ENCODE assay signal across 7 cellular contexts in genomic region chr20:20463933-20464374, GRCh38.
DNase-seq lines count a peak whose midpoint lies in the region; ATAC-seq and TF ChIP-seq lines count a peak whose summit lies in the region.

No MANE protein-coding gene starts in this region.

- CTCF ChIA-PET in WTC11 (lab: Charles Lee) (interaction anchor here (0.7 to 2.7 kb wide), 8 partner anchors 9 to 130 kb away, joined by 3 to 13 read pairs (median 4); no protein-coding TSS in a partner anchor), T-cell (lab: Charles Lee) (no interaction called here)

- no peaks in the 10 kb centered on the region for H3K27me3 ChIP-seq in neuronal stem cell (ENCODE audit: control insufficient read depth in 3 of 3, insufficient read depth in 3 of 3, low read depth in 1 of 3, low read length in 3 of 3)

- no peak overlapping the region for H2AK5ac ChIP-seq in neuronal stem cell (ENCODE audit: low read depth, low read length)

- H3K27ac Mint-ChIP-seq in WTC11 (peak overlapping the region; percentile 94), T-cell (no peak overlapping the region)

- WGBS in neuronal stem cell (ENCODE audit: extremely low coverage in 2 of 2, insufficient read length in 2 of 2, insufficient replicate concordance in 1 of 2), 2 donors = no CpG with 5 or more reads among the region's 9 CpGs

- no peak overlapping the region for H3K14ac ChIP-seq in neuronal stem cell (ENCODE audit: low read length)

- no peak overlapping the region for H3K18ac ChIP-seq in neuronal stem cell (ENCODE audit: low read length)

- no peak overlapping the region for H3K23ac ChIP-seq in neuronal stem cell (ENCODE audit: low read depth, low read length, poor library complexity)

- no peak overlapping the region for H2BK120ac ChIP-seq in neuronal stem cell (ENCODE audit: low read depth, low read length)

- ATAC-seq in GM19023 (IDR thresholded peaks at IDR 0.05; ENCODE audit: unreplicated experiment) (peak; percentile 46), HG02981 (IDR thresholded peaks at IDR 0.05; ENCODE audit: unreplicated experiment) (peak; percentile 36), WTC11 (peak; percentile 91), T-cell (replicated peaks in 1 of 4) (no peak), HG03469 (IDR thresholded peaks at IDR 0.05; ENCODE audit: unreplicated experiment) (no peak), HG03457 (IDR thresholded peaks at IDR 0.05; ENCODE audit: unreplicated experiment) (no peak)

- H3K36me3 Mint-ChIP-seq in WTC11 (no peaks in the 10 kb centered on the region), T-cell (peaks cover 45% of the 10 kb centered on the region)

- peak overlapping the region; percentile 48 for H3K4me3 Mint-ChIP-seq in WTC11
- no peak overlapping the region for H3K4me3 Mint-ChIP-seq in T-cell

- H3K79me1 ChIP-seq in neuronal stem cell (ENCODE audit: low read depth, low read length) = no peaks in the 10 kb centered on the region

- peak overlapping the region; percentile 16 for H2AFZ ChIP-seq in neuronal stem cell (ENCODE audit: low read length)

- H3K4me1 Mint-ChIP-seq in WTC11 (peaks cover 70% of the 10 kb centered on the region), T-cell (peaks cover 0 to 6% (median 0%) of the 10 kb centered on the region in 3 donors)

- no peak for TF ChIP-seq CTCF in WTC11 (IDR thresholded peaks at IDR 0.05)

- peak overlapping the region; percentile 75 for H3K27ac ChIP-seq in neuronal stem cell (replicated peaks; ENCODE audit: low read length)

- H3K9me3 Mint-ChIP-seq in WTC11 (no peaks in the 10 kb centered on the region), T-cell (no peaks in the 10 kb centered on the region)

- H3K36me3 ChIP-seq in neuronal stem cell (replicated peaks in 1 of 2; ENCODE audit: control insufficient read depth in 2 of 2, insufficient read depth in 2 of 2, low read length in 2 of 2) = peaks cover 0 to 1% of the 10 kb centered on the region in 2 donors

- H2BK15ac ChIP-seq in neuronal stem cell (ENCODE audit: low read length) = no peak overlapping the region

- H3K27me3 Mint-ChIP-seq in WTC11 (ENCODE audit: low read depth) = no peaks in the 10 kb centered on the region
- no peaks in the 10 kb centered on the region for H3K27me3 Mint-ChIP-seq in T-cell

- H2BK5ac ChIP-seq in neuronal stem cell (ENCODE audit: low read length) = no peak overlapping the region

- H4K91ac ChIP-seq in neuronal stem cell (ENCODE audit: low read depth, low read length, poor library complexity) = no peak overlapping the region

- POLR2A ChIA-PET in WTC11 (lab: Charles Lee) (interaction anchor here (0.6 to 1.1 kb wide), 3 partner anchors 9 to 50 kb away, joined by 3 to 4 read pairs (median 3); no protein-coding TSS in a partner anchor), T-cell (lab: Charles Lee) (interaction anchor here in 1 of 2 donors (0.7 kb wide), 1 partner anchor 10 kb away, joined by 3 read pairs; no protein-coding TSS in a partner anchor)

- no peak overlapping the region for H3K4me2 ChIP-seq in neuronal stem cell (ENCODE audit: insufficient read depth, low read length, poor library complexity, severe bottlenecking)

- no peak overlapping the region for H2BK12ac ChIP-seq in neuronal stem cell (ENCODE audit: low read length)

- no peak overlapping the region for H3K4me3 ChIP-seq in neuronal stem cell (ENCODE audit: low read length in 2 of 2)

- H3K9ac ChIP-seq in neuronal stem cell (ENCODE audit: low read depth, low read length, poor library complexity) = no peak overlapping the region

- peaks cover 24 to 61% of the 10 kb centered on the region in 2 donors for H3K4me1 ChIP-seq in neuronal stem cell (ENCODE audit: control insufficient read depth in 2 of 2, insufficient read depth in 1 of 2, low read depth in 1 of 2, low read length in 2 of 2)

- DNase-seq in WTC11 (ENCODE audit: low spot score) (peak; percentile 61), neuronal stem cell (ENCODE audit: low spot score) (peak; percentile 85), T-cell (no peak)

- peaks cover 0 to 2% of the 10 kb centered on the region in 2 donors for H3K9me3 ChIP-seq in neuronal stem cell (replicated peaks in 1 of 2; ENCODE audit: control insufficient read depth in 2 of 2, insufficient read depth in 1 of 2, low read depth in 1 of 2, low read length in 2 of 2)

- no peak overlapping the region for H4K8ac ChIP-seq in neuronal stem cell (ENCODE audit: low read depth, low read length)

- no peak overlapping the region for H3K4ac ChIP-seq in neuronal stem cell (ENCODE audit: low read length)

TF ChIP-seq in WTC11, 78 proteins besides CTCF, POLR2A, EP300 and RAD21 (continues in another document):
- 0 out of 2 replicates have a peak, but pooled peaks have one; percentile 24 for TF ChIP-seq TEAD1 (CRISPR knock-in tag; IDR thresholded peaks at IDR 0.05)
- TF ChIP-seq KAT7 (CRISPR knock-in tag; IDR thresholded peaks at IDR 0.05; ENCODE audit: borderline replicate concordance) = no peak
- 0 out of 2 replicates have a peak, but pooled peaks have one; percentile 24 for TF ChIP-seq MAX (CRISPR knock-in tag; IDR thresholded peaks at IDR 0.05)
- no peak for TF ChIP-seq MXD4 (CRISPR knock-in tag; IDR thresholded peaks at IDR 0.05; ENCODE audit: borderline replicate concordance)
- peak; percentile 66; the same call in 1 of the 2 replicates for TF ChIP-seq FOXK1 (CRISPR knock-in tag; IDR thresholded peaks at IDR 0.05)
- TF ChIP-seq GRHL2 (CRISPR knock-in tag; IDR thresholded peaks at IDR 0.05; ENCODE audit: insufficient replicate concordance, severe bottlenecking) = no peak
- TF ChIP-seq RELA (CRISPR knock-in tag; IDR thresholded peaks at IDR 0.05; ENCODE audit: borderline replicate concordance) = no peak
- no peak; the same call in 1 of the 2 replicates for TF ChIP-seq FOXP4 (CRISPR knock-in tag; IDR thresholded peaks at IDR 0.05)
- TF ChIP-seq NFYB (CRISPR knock-in tag; conservative IDR thresholded peaks at IDR 0.05; ENCODE audit: low read depth) = no peak
- TF ChIP-seq, protein P1, sequence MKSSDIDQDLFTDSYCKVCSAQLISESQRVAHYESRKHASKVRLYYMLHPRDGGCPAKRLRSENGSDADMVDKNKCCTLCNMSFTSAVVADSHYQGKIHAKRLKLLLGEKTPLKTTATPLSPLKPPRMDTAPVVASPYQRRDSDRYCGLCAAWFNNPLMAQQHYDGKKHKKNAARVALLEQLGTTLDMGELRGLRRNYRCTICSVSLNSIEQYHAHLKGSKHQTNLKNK (CRISPR knock-in tag; IDR thresholded peaks at IDR 0.05) = no peak
- TF ChIP-seq, protein P2, sequence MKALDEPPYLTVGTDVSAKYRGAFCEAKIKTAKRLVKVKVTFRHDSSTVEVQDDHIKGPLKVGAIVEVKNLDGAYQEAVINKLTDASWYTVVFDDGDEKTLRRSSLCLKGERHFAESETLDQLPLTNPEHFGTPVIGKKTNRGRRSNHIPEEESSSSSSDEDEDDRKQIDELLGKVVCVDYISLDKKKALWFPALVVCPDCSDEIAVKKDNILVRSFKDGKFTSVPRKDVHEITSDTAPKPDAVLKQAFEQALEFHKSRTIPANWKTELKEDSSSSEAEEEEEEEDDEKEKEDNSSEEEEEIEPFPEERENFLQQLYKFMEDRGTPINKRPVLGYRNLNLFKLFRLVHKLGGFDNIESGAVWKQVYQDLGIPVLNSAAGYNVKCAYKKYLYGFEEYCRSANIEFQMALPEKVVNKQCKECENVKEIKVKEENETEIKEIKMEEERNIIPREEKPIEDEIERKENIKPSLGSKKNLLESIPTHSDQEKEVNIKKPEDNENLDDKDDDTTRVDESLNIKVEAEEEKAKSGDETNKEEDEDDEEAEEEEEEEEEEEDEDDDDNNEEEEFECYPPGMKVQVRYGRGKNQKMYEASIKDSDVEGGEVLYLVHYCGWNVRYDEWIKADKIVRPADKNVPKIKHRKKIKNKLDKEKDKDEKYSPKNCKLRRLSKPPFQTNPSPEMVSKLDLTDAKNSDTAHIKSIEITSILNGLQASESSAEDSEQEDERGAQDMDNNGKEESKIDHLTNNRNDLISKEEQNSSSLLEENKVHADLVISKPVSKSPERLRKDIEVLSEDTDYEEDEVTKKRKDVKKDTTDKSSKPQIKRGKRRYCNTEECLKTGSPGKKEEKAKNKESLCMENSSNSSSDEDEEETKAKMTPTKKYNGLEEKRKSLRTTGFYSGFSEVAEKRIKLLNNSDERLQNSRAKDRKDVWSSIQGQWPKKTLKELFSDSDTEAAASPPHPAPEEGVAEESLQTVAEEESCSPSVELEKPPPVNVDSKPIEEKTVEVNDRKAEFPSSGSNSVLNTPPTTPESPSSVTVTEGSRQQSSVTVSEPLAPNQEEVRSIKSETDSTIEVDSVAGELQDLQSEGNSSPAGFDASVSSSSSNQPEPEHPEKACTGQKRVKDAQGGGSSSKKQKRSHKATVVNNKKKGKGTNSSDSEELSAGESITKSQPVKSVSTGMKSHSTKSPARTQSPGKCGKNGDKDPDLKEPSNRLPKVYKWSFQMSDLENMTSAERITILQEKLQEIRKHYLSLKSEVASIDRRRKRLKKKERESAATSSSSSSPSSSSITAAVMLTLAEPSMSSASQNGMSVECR (CRISPR knock-in tag; IDR thresholded peaks at IDR 0.05; ENCODE audit: borderline replicate concordance) = 0 out of 2 replicates have a peak, but pooled peaks have one; percentile 49

Comparison
In these comparisons a context has a peak if more than half of its experiments do, and no peak if none do; other contexts are left out.
1. ATAC-seq: peak in GM19023 (single experiment), HG02981 (single experiment) and WTC11 (single experiment); none in T-cell (0 of 4), HG03469 (single experiment) and HG03457 (single experiment).
2. DNase-seq: peak in WTC11 (single experiment) and neuronal stem cell (single experiment); none in T-cell (0 of 34).